ENCODE assay signal across 38 cellular contexts in genomic region chr1:19554090-19554489, GRCh38.
"Had no signal": no experiment of that assay in that cellular context is flagged by ENCODE, and none has a peak within 500 bp of the region (broad histone marks: within the 10 kb centered on the region; RNA-seq: fewer than 3 reads in every experiment).

No MANE protein-coding gene starts in this region.

- H3K4me1 Mint-ChIP-seq: brain; central memory CD8-positive, alpha-beta T cell had no signal

- H3K36me3 ChIP-seq: adrenal gland, ascending aorta, brain microvascular endothelial cell, breast epithelium, cardiac muscle cell had no signal

- H3K27me3 Mint-ChIP-seq: activated naive CD8-positive, alpha-beta T cell had no signal

- H3K9me3 ChIP-seq: adrenal gland, ascending aorta, body of pancreas had no signal

- H3K27me3 ChIP-seq: adrenal gland, ascending aorta, body of pancreas, brain microvascular endothelial cell, breast epithelium had no signal

- H3K36me3 Mint-ChIP-seq: activated naive CD4-positive, alpha-beta T cell treated with anti-CD3 and anti-CD28 coated beads, Interleukin-2, amount 10 ng/mL, durations not matched to agents 7 days and 5 days; activated naive CD8-positive, alpha-beta T cell treated with anti-CD3 and anti-CD28 coated beads for 36 hours had no signal

- H3K27ac ChIP-seq: adrenal gland, ascending aorta, body of pancreas, brain microvascular endothelial cell, breast epithelium, cardiac muscle cell had no signal

- H3K4me3 Mint-ChIP-seq: activated naive CD4-positive, alpha-beta T cell treated with anti-CD3 and anti-CD28 coated beads for 36 hours; activated naive CD4-positive, alpha-beta T cell treated with anti-CD3 and anti-CD28 coated beads, Interleukin-2, amount 10 ng/mL, durations not matched to agents 7 days and 5 days; activated naive CD8-positive, alpha-beta T cell; activated naive CD8-positive, alpha-beta T cell treated with anti-CD3 and anti-CD28 coated beads for 36 hours; activated naive CD8-positive, alpha-beta T cell treated with anti-CD3 and anti-CD28 coated beads, Interleukin-2, amount 10 ng/mL, durations not matched to agents 7 days and 5 days; activated naive CD8-positive, alpha-beta T cell treated with anti-CD3 and anti-CD28 coated beads, Interleukin-2, amount 50 U/mL, for 24 hours; activated T-cell treated with anti-CD3 and anti-CD28 coated beads, Interleukin-2, amount 50 U/mL, for 24 hours; activated T-cell treated with anti-CD3 and anti-CD28 coated beads, Interleukin-2, amount 50 U/mL, for 4 hours; activated T-cell treated with anti-CD3 and anti-CD28 coated beads, Interleukin-2, amount 50 U/mL, for 72 hours; activated T-helper 1 cell treated with anti-CD3 and anti-CD28 coated beads, Interleukin-12 subunit alpha, Interleukin-12 subunit beta, Interleukin-2, Interleukin-4 antibody, amounts not matched to agents 30 ng/mL and 10 ng/mL and 1 ng/mL, durations not matched to agents 14 hours and 24 hours and 36 hours; activated T-helper 17 cell treated with anti-CD3 and anti-CD28 coated beads, Interleukin-2, amount 50 U/mL, for 72 hours; brain; central memory CD8-positive, alpha-beta T cell had no signal

- H3K9me3 Mint-ChIP-seq: activated T-cell treated with anti-CD3 and anti-CD28 coated beads, Interleukin-2, amount 50 U/mL, for 24 hours; central memory CD8-positive, alpha-beta T cell had no signal

- FAIRE-seq: astrocyte, bronchial epithelial cell had no signal

- DNase-seq: activated effector memory CD4-positive, alpha-beta T cell treated with anti-CD3 and anti-CD28 coated beads, Interleukin-2, amount 50 U/mL, for 16 hours; activated effector memory CD4-positive, alpha-beta T cell treated with Interleukin-2 at 50 U/mL for 16 hours; activated gamma-delta T cell; activated gamma-delta T cell treated with Interleukin-2 at 50 U/mL for 16 hours; activated naive CD4-positive, alpha-beta T cell treated with anti-CD3 and anti-CD28 coated beads for 36 hours; activated naive CD4-positive, alpha-beta T cell treated with anti-CD3 and anti-CD28 coated beads, Interleukin-2, amount 10 ng/mL, durations not matched to agents 7 days and 5 days; activated naive CD4-positive, alpha-beta T cell treated with anti-CD3 and anti-CD28 coated beads, Interleukin-2, amount 50 U/mL, for 16 hours; activated naive CD4-positive, alpha-beta T cell treated with Interleukin-2 at 50 U/mL for 16 hours; activated naive CD8-positive, alpha-beta T cell treated with anti-CD3 and anti-CD28 coated beads for 36 hours; activated naive CD8-positive, alpha-beta T cell treated with anti-CD3 and anti-CD28 coated beads, Interleukin-2, amount 10 ng/mL, durations not matched to agents 7 days and 5 days; activated naive CD8-positive, alpha-beta T cell treated with anti-CD3 and anti-CD28 coated beads, Interleukin-2, amount 50 U/mL, for 24 hours; activated T-cell treated with anti-CD3 and anti-CD28 coated beads, Interleukin-2, amount 50 U/mL, for 1 hour; activated T-cell treated with anti-CD3 and anti-CD28 coated beads, Interleukin-2, amount 50 U/mL, for 24 hours; activated T-cell treated with anti-CD3 and anti-CD28 coated beads, Interleukin-2, amount 50 U/mL, for 4 hours; activated T-cell treated with anti-CD3 and anti-CD28 coated beads, Interleukin-2, amount 50 U/mL, for 48 hours; activated T-cell treated with anti-CD3 and anti-CD28 coated beads, Interleukin-2, amount 50 U/mL, for 72 hours; adrenal gland; amniotic stem cell; amygdala; anterior cingulate cortex; aorta; body of pancreas; brain microvascular endothelial cell; caudate nucleus; central memory CD4-positive, alpha-beta T cell; cerebellar nuclear complex had no signal

- H3K27ac Mint-ChIP-seq: activated naive CD4-positive, alpha-beta T cell treated with anti-CD3 and anti-CD28 coated beads for 36 hours; activated naive CD4-positive, alpha-beta T cell treated with anti-CD3 and anti-CD28 coated beads, Interleukin-2, amount 10 ng/mL, durations not matched to agents 7 days and 5 days; activated naive CD4-positive, alpha-beta T cell treated with anti-CD3 and anti-CD28 coated beads, Interleukin-2, amount 50 U/mL, for 72 hours; activated naive CD8-positive, alpha-beta T cell; activated naive CD8-positive, alpha-beta T cell treated with anti-CD3 and anti-CD28 coated beads for 36 hours; activated naive CD8-positive, alpha-beta T cell treated with anti-CD3 and anti-CD28 coated beads, Interleukin-2, amount 10 ng/mL, durations not matched to agents 7 days and 5 days; activated naive CD8-positive, alpha-beta T cell treated with anti-CD3 and anti-CD28 coated beads, Interleukin-2, amount 50 U/mL, for 24 hours; activated T-cell treated with anti-CD3 and anti-CD28 coated beads, Interleukin-2, amount 50 U/mL, for 24 hours; activated T-cell treated with anti-CD3 and anti-CD28 coated beads, Interleukin-2, amount 50 U/mL, for 72 hours; activated T-helper 1 cell treated with anti-CD3 and anti-CD28 coated beads, Interleukin-12 subunit alpha, Interleukin-12 subunit beta, Interleukin-2, Interleukin-4 antibody, amounts not matched to agents 30 ng/mL and 10 ng/mL and 1 ng/mL, durations not matched to agents 14 hours and 24 hours and 36 hours; activated T-helper 17 cell treated with anti-CD3 and anti-CD28 coated beads, Interleukin-2, amount 50 U/mL, for 72 hours; activated T-helper 2 cell treated with anti-CD3 and anti-CD28 coated beads, Interferon-gamma antibody, Interleukin-2, Interleukin-4, amounts not matched to agents 10 μg/mL and 5 μg/mL and 100 μg/mL, durations not matched to agents 14 hours and 24 hours and 36 hours; brain had no signal

- H3K4me3 ChIP-seq: adrenal gland, ascending aorta, body of pancreas, breast epithelium, cardiac muscle cell had no signal

- ATAC-seq: activated naive CD4-positive, alpha-beta T cell treated with anti-CD3 and anti-CD28 coated beads, Interleukin-2, amount 50 U/mL, for 72 hours; activated naive CD8-positive, alpha-beta T cell treated with anti-CD3 and anti-CD28 coated beads, Interleukin-2, amount 50 U/mL, for 24 hours; activated T-cell treated with anti-CD3 and anti-CD28 coated beads, Interleukin-2, amount 50 U/mL, for 4 hours; activated T-cell treated with anti-CD3 and anti-CD28 coated beads, Interleukin-2, amount 50 U/mL, for 72 hours; activated T-helper 17 cell treated with anti-CD3 and anti-CD28 coated beads, Interleukin-2, amount 50 U/mL, for 72 hours; body of pancreas had no signal

- H3K4me1 ChIP-seq: adrenal gland, ascending aorta, body of pancreas, breast epithelium had no signal
